Comparison of ENCODE assay signal across 8 cellular contexts in genomic region chr6:17601389-17601703, GRCh38. TPM values are rescaled to one million over a fixed set of nuclear protein-coding genes. Genes with fewer than 3 reads are reported as not detected.
DNase-seq lines count a peak whose midpoint lies in the region; ATAC-seq and TF ChIP-seq lines count a peak whose summit lies in the region.

No MANE protein-coding gene starts in this region.

- peak overlapping the region; percentile 79 to 84 for H3K27ac Mint-ChIP-seq in T-cell

- no peaks in the 10 kb centered on the region for H3K27me3 ChIP-seq in H7 (ENCODE audit: control insufficient read depth, insufficient read depth, low read length)

- peaks cover 38 to 51% (median 46%) of the 10 kb centered on the region in 3 donors for H3K4me1 Mint-ChIP-seq in T-cell

- POLR2A ChIA-PET in T-cell (lab: Charles Lee): interaction anchor here in 1 of 2 donors (0.6 to 2.0 kb wide), 2 partner anchors 85 to 106 kb away, joined by 4 to 5 read pairs; partner anchors contain the start of gene NUP153

- CTCF ChIA-PET in T-cell (lab: Charles Lee): interaction anchor here (0.7 to 1.7 kb wide), 8 partner anchors 17 to 838 kb away, joined by 3 to 6 read pairs (median 4); partner anchors contain the start of gene NUP153 (in 1 of the 2)

- no peak for TF ChIP-seq CTCF in fibroblast of villous mesenchyme (IDR thresholded peaks at IDR 0.05; ENCODE audit: insufficient read depth, low read depth, low read length)

- peaks cover 1% of the 10 kb centered on the region for H3K36me3 ChIP-seq in H7 (replicated peaks; ENCODE audit: control insufficient read depth, insufficient read depth, low read length)

- H3K4me3 ChIP-seq in H7 (ENCODE audit: insufficient read depth, low read depth, low read length) (peak overlapping the region; percentile 97), fibroblast of villous mesenchyme (ENCODE audit: low read depth, low read length) (peak overlapping the region; percentile 83), skeletal muscle cell (ENCODE audit: low read depth, low read length) (peak overlapping the region; percentile 80)

- no peaks in the 10 kb centered on the region for H3K9me3 Mint-ChIP-seq in T-cell

- H3K4me3 Mint-ChIP-seq in T-cell: peak overlapping the region; percentile 85 to 95 (median 86)

- no peak for DNase-seq in H7
- DNase-seq in T-cell: no peak
- peak; percentile 20 for DNase-seq in fibroblast of villous mesenchyme (ENCODE audit: low read depth)
- DNase-seq in skeletal muscle cell (ENCODE audit: low read depth): no peak
- DNase-seq in iPS-NIHi11 (ENCODE audit: low spot score): no peak
- DNase-seq in AG20443 (ENCODE audit: low spot score): no peak
- DNase-seq in midbrain (lab: John Stamatoyannopoulos, UW): no peak

- ATAC-seq in T-cell (replicated peaks in 1 of 4): no peak
- no peak for ATAC-seq in HG03354 (IDR thresholded peaks at IDR 0.05; ENCODE audit: poor library complexity, severe bottlenecking, unreplicated experiment)

- H3K27me3 Mint-ChIP-seq in T-cell: no peaks in the 10 kb centered on the region

- peaks cover 15% of the 10 kb centered on the region for H3K36me3 Mint-ChIP-seq in T-cell

RNA-seq across cellular contexts. Expression of gene FAM8A1, which starts 1.2 kb away (rescaled TPM):
- 10.2 and 12.0 TPM in 2 replicates for total RNA-seq in H7 (2014; rRNA removed; shearing (Covaris generic))
- total RNA-seq in T-cell: 10 to 100 TPM; 16.1 to 21.8 (median 16.7) TPM
- 16.8 and 22.0 TPM in 2 replicates for total RNA-seq in fibroblast of villous mesenchyme
